1 cellular context compared by ENCODE assay signal in the genomic region with DNA sequence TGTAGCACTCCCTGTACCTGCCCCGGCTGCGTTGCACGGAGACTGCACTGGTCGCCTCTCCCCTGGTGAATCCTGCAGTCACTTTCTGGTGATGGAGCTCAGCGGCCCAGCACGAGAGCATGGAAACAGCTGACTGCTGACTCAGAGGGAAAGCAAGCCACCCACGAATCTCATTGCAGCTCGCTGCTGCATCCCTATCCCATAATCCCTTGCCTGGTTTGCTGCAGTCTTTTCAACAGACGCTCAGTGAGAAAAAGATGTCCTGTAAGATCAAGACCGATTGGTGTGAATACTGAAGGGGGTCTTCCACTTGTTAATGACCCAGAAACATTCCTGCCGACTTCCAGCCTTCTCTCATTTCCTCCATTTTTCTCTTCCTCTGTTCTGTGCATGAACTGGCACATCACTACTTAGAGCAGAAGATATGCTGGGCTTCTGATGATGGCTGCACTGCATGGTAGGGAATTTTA.
TF ChIP-seq lines count a peak whose summit lies in the region.

No MANE protein-coding gene starts in this region.

TF ChIP-seq in SK-N-SH, 30 proteins besides CTCF, POLR2A, EP300 and RAD21 (continued from another document):
- TF ChIP-seq USF2 (IDR thresholded peaks at IDR 0.05; ENCODE audit: borderline replicate concordance, low read depth, low read length) = no peak
- TF ChIP-seq PBX3 (IDR thresholded peaks at IDR 0.05) = peak; percentile 69
- TF ChIP-seq GATA2 (CRISPR knock-in tag; IDR thresholded peaks at IDR 0.05) = no peak
- TF ChIP-seq FOXJ3 (CRISPR knock-in tag; IDR thresholded peaks at IDR 0.05) = no peak
- peak; percentile 74 for TF ChIP-seq JUND (IDR thresholded peaks at IDR 0.05)
- no peak for TF ChIP-seq EZH2phosphoT487 (IDR thresholded peaks at IDR 0.05; ENCODE audit: borderline replicate concordance, low read depth)
- TF ChIP-seq, protein P1, sequence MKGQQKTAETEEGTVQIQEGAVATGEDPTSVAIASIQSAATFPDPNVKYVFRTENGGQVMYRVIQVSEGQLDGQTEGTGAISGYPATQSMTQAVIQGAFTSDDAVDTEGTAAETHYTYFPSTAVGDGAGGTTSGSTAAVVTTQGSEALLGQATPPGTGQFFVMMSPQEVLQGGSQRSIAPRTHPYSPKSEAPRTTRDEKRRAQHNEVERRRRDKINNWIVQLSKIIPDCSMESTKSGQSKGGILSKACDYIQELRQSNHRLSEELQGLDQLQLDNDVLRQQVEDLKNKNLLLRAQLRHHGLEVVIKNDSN (IDR thresholded peaks at IDR 0.05; ENCODE audit: borderline replicate concordance, low read depth) = peak; percentile 50; the same call in 1 of the 2 replicates
- no peak for TF ChIP-seq REST (IDR thresholded peaks at IDR 0.05; ENCODE audit: low read depth, low read length)
- peak; percentile 80; the same call in 1 of the 2 replicates for TF ChIP-seq SIN3A (IDR thresholded peaks at IDR 0.05; ENCODE audit: borderline replicate concordance, low read depth, low read length)
- no peak for TF ChIP-seq ELF1 (IDR thresholded peaks at IDR 0.05)
- TF ChIP-seq NFIC (IDR thresholded peaks at IDR 0.05; ENCODE audit: borderline replicate concordance) = no peak
- TF ChIP-seq FOXM1 (IDR thresholded peaks at IDR 0.05; ENCODE audit: low read depth) = no peak
- TF ChIP-seq NRF1 (IDR thresholded peaks at IDR 0.05; ENCODE audit: low read depth, low read length) = no peak
- no peak for TF ChIP-seq RXRA (IDR thresholded peaks at IDR 0.05; ENCODE audit: borderline replicate concordance, low read depth)
- TF ChIP-seq ZBTB33 (IDR thresholded peaks at IDR 0.05; ENCODE audit: borderline replicate concordance, low read depth) = no peak
- TF ChIP-seq MEF2A (IDR thresholded peaks at IDR 0.05; ENCODE audit: borderline replicate concordance, low read depth) = no peak
- TF ChIP-seq IRF3 (IDR thresholded peaks at IDR 0.05; ENCODE audit: low read depth, low read length) = no peak
- 0 out of 2 replicates have a peak, but pooled peaks have one; percentile 14 for TF ChIP-seq YY1 (IDR thresholded peaks at IDR 0.05; ENCODE audit: low read depth)
- TF ChIP-seq, protein P2, sequence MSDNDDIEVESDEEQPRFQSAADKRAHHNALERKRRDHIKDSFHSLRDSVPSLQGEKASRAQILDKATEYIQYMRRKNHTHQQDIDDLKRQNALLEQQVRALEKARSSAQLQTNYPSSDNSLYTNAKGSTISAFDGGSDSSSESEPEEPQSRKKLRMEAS (IDR thresholded peaks at IDR 0.05; ENCODE audit: low read depth) = peak; percentile 89
- TF ChIP-seq FOSL2 (IDR thresholded peaks at IDR 0.05; ENCODE audit: borderline replicate concordance, low read depth) = peak; percentile 80; the same call in 1 of the 2 replicates
- TF ChIP-seq POLR2AphosphoS5 (IDR thresholded peaks at IDR 0.05; ENCODE audit: low read depth, low read length) = peak; percentile 53; the same call in 1 of the 2 replicates
- 0 out of 2 replicates have a peak, but pooled peaks have one; percentile 0 for TF ChIP-seq SMC3 (IDR thresholded peaks at IDR 0.05; ENCODE audit: low read depth, low read length)
- peak; percentile 94 for TF ChIP-seq RFX5 (IDR thresholded peaks at IDR 0.05; ENCODE audit: low read length)
- TF ChIP-seq GABPA (IDR thresholded peaks at IDR 0.05; ENCODE audit: low read depth) = no peak
- peak; percentile 9; the same call in 1 of the 2 replicates for TF ChIP-seq RCOR1 (IDR thresholded peaks at IDR 0.05; ENCODE audit: low read length)
- peak; percentile 32; the same call in 1 of the 2 replicates for TF ChIP-seq TAF1 (IDR thresholded peaks at IDR 0.05; ENCODE audit: borderline replicate concordance, low read depth, low read length)
- TF ChIP-seq CHD2 (IDR thresholded peaks at IDR 0.05; ENCODE audit: low read length, partially characterized antibody) = peak; percentile 10
- TF ChIP-seq MXI1 (IDR thresholded peaks at IDR 0.05; ENCODE audit: low read depth, low read length) = peak; percentile 73
- peak; percentile 43; the same call in 1 of the 2 replicates for TF ChIP-seq TCF12 (IDR thresholded peaks at IDR 0.05)
